1 cellular context compared by ENCODE assay signal in genomic region chr14:96204151-96205058, GRCh38.
A peak's percentile ranks its signal among the peaks of the same experiment; 100 is the strongest.
TF ChIP-seq lines count a peak whose summit lies in the region.

Gene BDKRB2, plus strand, starts transcription at chr14:96204839. Its CDS starts 32,269 bp downstream, at chr14:96237108.

TF ChIP-seq in H1, 55 proteins besides CTCF, POLR2A, EP300 and RAD21 (continued from another document):
- TF ChIP-seq, protein P1, sequence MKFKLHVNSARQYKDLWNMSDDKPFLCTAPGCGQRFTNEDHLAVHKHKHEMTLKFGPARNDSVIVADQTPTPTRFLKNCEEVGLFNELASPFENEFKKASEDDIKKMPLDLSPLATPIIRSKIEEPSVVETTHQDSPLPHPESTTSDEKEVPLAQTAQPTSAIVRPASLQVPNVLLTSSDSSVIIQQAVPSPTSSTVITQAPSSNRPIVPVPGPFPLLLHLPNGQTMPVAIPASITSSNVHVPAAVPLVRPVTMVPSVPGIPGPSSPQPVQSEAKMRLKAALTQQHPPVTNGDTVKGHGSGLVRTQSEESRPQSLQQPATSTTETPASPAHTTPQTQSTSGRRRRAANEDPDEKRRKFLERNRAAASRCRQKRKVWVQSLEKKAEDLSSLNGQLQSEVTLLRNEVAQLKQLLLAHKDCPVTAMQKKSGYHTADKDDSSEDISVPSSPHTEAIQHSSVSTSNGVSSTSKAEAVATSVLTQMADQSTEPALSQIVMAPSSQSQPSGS (IDR thresholded peaks at IDR 0.05; ENCODE audit: low read length), result peak; percentile 76; the same call in 1 of the 2 replicates
- peak in 1 of 2 experiments; percentile 55; a peak in 1 of 4 replicates for TF ChIP-seq SIN3A (conservative IDR thresholded peaks at IDR 0.05 in 1 of 2, IDR thresholded peaks at IDR 0.05 in 1 of 2; ENCODE audit: low read depth in 1 of 2, low read length in 2 of 2)
- TF ChIP-seq PHF8 (conservative IDR thresholded peaks at IDR 0.05; ENCODE audit: low read depth, low read length), result peak; percentile 27; the same call in 1 of the 2 replicates
